In genomic region chr5:176619203-176619568, GRCh38 we compare ENCODE assay signal across 8 cellular contexts. TPM values are rescaled to one million over a fixed set of nuclear protein-coding genes. Genes with fewer than 3 reads are reported as not detected.
DNase-seq lines count a peak whose midpoint lies in the region; ATAC-seq and TF ChIP-seq lines count a peak whose summit lies in the region.

No MANE protein-coding gene starts in this region.

- POLR2A ChIA-PET in activated CD4-positive, alpha-beta T cell treated with anti-CD3 and anti-CD28 coated beads for 36 hours (lab: Charles Lee): no interaction called here

- no peaks in the 10 kb centered on the region for H3K36me3 Mint-ChIP-seq in activated CD4-positive, alpha-beta T cell treated with anti-CD3 and anti-CD28 coated beads for 36 hours (ENCODE audit: low read depth)

- H3K4me1 ChIP-seq in HUES48 (ENCODE audit: control insufficient read depth, insufficient read depth, low read length): peaks cover 3% of the 10 kb centered on the region
- peaks cover 11 to 18% of the 10 kb centered on the region in 2 donors for H3K4me1 ChIP-seq in left lung
- H3K4me1 ChIP-seq in tibial nerve: peaks cover 0 to 21% (median 10%) of the 10 kb centered on the region in 4 donors

- H3K36me3 ChIP-seq in HUES48 (ENCODE audit: control insufficient read depth, insufficient read depth, low read length) (no peaks in the 10 kb centered on the region), left lung (no peaks in the 10 kb centered on the region), tibial nerve (no peaks in the 10 kb centered on the region)

- TF ChIP-seq EP300 in tibial nerve (IDR thresholded peaks at IDR 0.05): no peak

- CTCF ChIA-PET in activated CD4-positive, alpha-beta T cell treated with anti-CD3 and anti-CD28 coated beads for 36 hours (lab: Charles Lee): interaction anchor here (0.7 to 1.0 kb wide), 3 partner anchors 49 to 466 kb away, joined by 3 to 5 read pairs (median 3); no protein-coding TSS in a partner anchor

- no peaks in the 10 kb centered on the region for H3K9me3 Mint-ChIP-seq in activated CD4-positive, alpha-beta T cell treated with anti-CD3 and anti-CD28 coated beads for 36 hours (ENCODE audit: low read depth)

- intact Hi-C loops in activated CD4-positive, alpha-beta T cell treated with anti-CD3 and anti-CD28 coated beads for 36 hours (cut with DNase I, micrococcal nuclease): loop anchor here (1.0 kb wide), 5 partner anchors 9 to 203 kb away; partner anchors contain the start of genes CLTB (in 1 of the 2), EIF4E1B (in 1 of the 2), GPRIN1 (in 1 of the 2) and SNCB (in 1 of the 2)
- intact Hi-C loops in left lung (cut with DNase I): no loop called here

- H3K27me3 Mint-ChIP-seq in activated CD4-positive, alpha-beta T cell treated with anti-CD3 and anti-CD28 coated beads for 36 hours: peaks cover 46% of the 10 kb centered on the region

- H3K27ac ChIP-seq in HUES48 (ENCODE audit: low read depth, low read length) (no peak overlapping the region), left lung (no peak overlapping the region), tibial nerve (no peak overlapping the region)

- peak; percentile 100 for ATAC-seq in activated CD4-positive, alpha-beta T cell treated with anti-CD3 and anti-CD28 coated beads for 36 hours
- ATAC-seq in left lung: peak; percentile 86

- H3K27me3 ChIP-seq in HUES48 (ENCODE audit: control insufficient read depth, insufficient read depth, low read length): peaks cover 42% of the 10 kb centered on the region
- H3K27me3 ChIP-seq in left lung: peaks cover 44 to 92% of the 10 kb centered on the region in 2 donors
- peaks cover 0 to 93% of the 10 kb centered on the region in 2 donors for H3K27me3 ChIP-seq in tibial nerve

- 1 to 2% methylated on average over 16 to 24 of the region's 31 CpGs for WGBS in tibial nerve, 2 donors

- no peak overlapping the region for H3K27ac Mint-ChIP-seq in activated CD4-positive, alpha-beta T cell treated with anti-CD3 and anti-CD28 coated beads for 36 hours

- TF ChIP-seq POLR2A in tibial nerve (IDR thresholded peaks at IDR 0.05): no peak

- TF ChIP-seq CTCF in left lung (IDR thresholded peaks at IDR 0.05): no peak
- TF ChIP-seq CTCF in tibial nerve (IDR thresholded peaks at IDR 0.05): peak in 2 of 5 experiments; percentile 6 to 30

- H3K9ac ChIP-seq in HUES48 (ENCODE audit: low read depth, low read length): no peak overlapping the region

- H3K4me3 ChIP-seq in HUES48 (ENCODE audit: low read depth, low read length) (peak overlapping the region; percentile 46; the same call in 1 of the 2 replicates), left lung (no peak overlapping the region), tibial nerve (no peak overlapping the region)

- peaks cover 8% of the 10 kb centered on the region for H3K4me1 Mint-ChIP-seq in activated CD4-positive, alpha-beta T cell treated with anti-CD3 and anti-CD28 coated beads for 36 hours

- no peak overlapping the region for H3K4me3 Mint-ChIP-seq in activated CD4-positive, alpha-beta T cell treated with anti-CD3 and anti-CD28 coated beads for 36 hours

- DNase-seq in SIG-M5 treated with dmso at 0.1 percent for 504 hours (lab: John Stamatoyannopoulos, UW; ENCODE audit: unreplicated experiment) (peak; percentile 60), SIG-M5 (lab: John Stamatoyannopoulos, UW) (no peak), cerebellar nuclear complex (lab: John Stamatoyannopoulos, UW) (peak; percentile 34 to 78), left lung (peak; percentile 73 to 84), tibial nerve (ENCODE audit: low spot score in 2 of 2) (no peak)
- peak; percentile 95 for DNase-seq in activated CD4-positive, alpha-beta T cell treated with anti-CD3 and anti-CD28 coated beads for 36 hours
- DNase-seq in stimulated activated CD8-positive, alpha-beta memory T cell treated with anti-CD3 and anti-CD28 coated beads, Interleukin-12 subunit alpha, Interleukin-12 subunit beta, amount 100 ng/mL, for 24 hours (ENCODE audit: extremely low read depth): peak; percentile 64

- H3K9me3 ChIP-seq in HUES48 (ENCODE audit: control insufficient read depth, insufficient read depth, low read length) (no peaks in the 10 kb centered on the region), left lung (no peaks in the 10 kb centered on the region), tibial nerve (no peaks in the 10 kb centered on the region)

RNA-seq across cellular contexts. Expression of gene GPRIN1, which starts 9.2 kb away (rescaled TPM):
- 1 to 10 TPM; 3.8 to 4.1 TPM for total RNA-seq in activated CD4-positive, alpha-beta T cell treated with anti-CD3 and anti-CD28 coated beads for 36 hours
- total RNA-seq in left lung (1 to 10 TPM; 2.1 to 2.6 TPM), tibial nerve (under 1 TPM in 2 of 4 donors, not detected in 2; 0.22 to 0.90 TPM)

RNA-seq across cellular contexts. Expression of gene SNCB, which starts 11.1 kb away (rescaled TPM):
- under 1 TPM; 0.46 to 0.55 TPM for total RNA-seq in activated CD4-positive, alpha-beta T cell treated with anti-CD3 and anti-CD28 coated beads for 36 hours
- total RNA-seq in left lung (not detected), tibial nerve (not detected)

RNA-seq across cellular contexts. Expression of gene EIF4E1B, which starts 11.3 kb away (rescaled TPM):
- not detected for total RNA-seq in activated CD4-positive, alpha-beta T cell treated with anti-CD3 and anti-CD28 coated beads for 36 hours
- not detected for total RNA-seq in left lung
- not detected for total RNA-seq in tibial nerve

RNA-seq across cellular contexts. Expression of gene TSPAN17, which starts 28.1 kb away (rescaled TPM):
- 10 to 100 TPM; 19.4 to 25.2 TPM for total RNA-seq in activated CD4-positive, alpha-beta T cell treated with anti-CD3 and anti-CD28 coated beads for 36 hours
- 10 to 100 TPM; 38.7 to 48.3 TPM for total RNA-seq in left lung
- 10 to 100 TPM; 11.0 to 25.8 (median 14.3) TPM for total RNA-seq in tibial nerve

Comparison
In these comparisons a context has a peak if more than half of its experiments do, and no peak if none do; other contexts are left out.
1. DNase-seq: peak in SIG-M5 treated with dmso at 0.1 percent for 504 hours (single experiment), activated CD4-positive, alpha-beta T cell treated with anti-CD3 and anti-CD28 coated beads for 36 hours (single experiment), cerebellar nuclear complex (2 of 2), left lung (2 of 2) and stimulated activated CD8-positive, alpha-beta memory T cell treated with anti-CD3 and anti-CD28 coated beads, Interleukin-12 subunit alpha, Interleukin-12 subunit beta, amount 100 ng/mL, for 24 hours (single experiment); none in SIG-M5 (single experiment) and tibial nerve (0 of 2).
2. intact Hi-C loops: an anchor here in activated CD4-positive, alpha-beta T cell treated with anti-CD3 and anti-CD28 coated beads for 36 hours (1.0 kb wide); none called in left lung.